1 cellular context compared by ENCODE assay signal in the genomic region with DNA sequence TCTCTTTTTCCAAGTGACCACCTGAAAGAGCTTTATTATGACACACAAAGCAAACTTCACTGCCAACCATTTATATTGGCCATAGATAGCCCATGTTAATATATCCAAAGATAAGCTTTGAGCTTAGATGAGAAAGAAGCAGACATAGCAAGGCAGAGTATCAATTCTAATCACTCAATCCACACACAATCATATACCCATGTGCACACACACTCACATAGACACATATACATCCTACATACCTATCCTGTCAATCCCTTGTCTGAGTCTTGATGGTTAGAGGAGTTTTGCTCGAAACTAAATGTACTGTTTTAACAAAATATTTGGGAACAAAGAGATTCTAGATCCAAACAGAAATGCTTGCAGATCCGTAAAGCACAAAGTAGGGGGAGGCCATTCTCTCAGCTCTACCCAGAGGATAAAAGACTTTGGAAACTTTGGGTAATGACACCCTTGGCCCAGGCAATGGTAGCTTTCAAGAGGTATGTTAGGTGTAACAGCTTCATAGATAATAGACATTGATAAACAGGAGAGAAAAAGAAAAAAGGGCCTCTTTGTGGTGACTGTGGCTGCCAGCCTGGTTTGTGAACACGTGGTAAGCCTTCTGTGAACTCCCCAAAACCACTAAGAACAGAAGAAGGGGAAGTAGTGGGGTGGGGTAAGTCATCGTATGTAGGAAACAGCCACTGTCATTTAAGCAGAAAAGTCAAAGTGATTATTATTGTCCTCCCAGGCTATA.
TF ChIP-seq lines count a peak whose summit lies in the region.

No MANE protein-coding gene starts in this region.

TF ChIP-seq in SK-N-SH treated with all-trans-retinoic acid at 6 μM for 48 hours, 23 proteins besides CTCF, POLR2A, EP300 and RAD21 (continued from another document):
- TF ChIP-seq, protein P1, sequence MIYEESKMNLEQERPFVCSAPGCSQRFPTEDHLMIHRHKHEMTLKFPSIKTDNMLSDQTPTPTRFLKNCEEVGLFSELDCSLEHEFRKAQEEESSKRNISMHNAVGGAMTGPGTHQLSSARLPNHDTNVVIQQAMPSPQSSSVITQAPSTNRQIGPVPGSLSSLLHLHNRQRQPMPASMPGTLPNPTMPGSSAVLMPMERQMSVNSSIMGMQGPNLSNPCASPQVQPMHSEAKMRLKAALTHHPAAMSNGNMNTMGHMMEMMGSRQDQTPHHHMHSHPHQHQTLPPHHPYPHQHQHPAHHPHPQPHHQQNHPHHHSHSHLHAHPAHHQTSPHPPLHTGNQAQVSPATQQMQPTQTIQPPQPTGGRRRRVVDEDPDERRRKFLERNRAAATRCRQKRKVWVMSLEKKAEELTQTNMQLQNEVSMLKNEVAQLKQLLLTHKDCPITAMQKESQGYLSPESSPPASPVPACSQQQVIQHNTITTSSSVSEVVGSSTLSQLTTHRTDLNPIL (CRISPR knock-in tag; IDR thresholded peaks at IDR 0.05; ENCODE audit: low read depth), result no peak
- TF ChIP-seq, protein P2, sequence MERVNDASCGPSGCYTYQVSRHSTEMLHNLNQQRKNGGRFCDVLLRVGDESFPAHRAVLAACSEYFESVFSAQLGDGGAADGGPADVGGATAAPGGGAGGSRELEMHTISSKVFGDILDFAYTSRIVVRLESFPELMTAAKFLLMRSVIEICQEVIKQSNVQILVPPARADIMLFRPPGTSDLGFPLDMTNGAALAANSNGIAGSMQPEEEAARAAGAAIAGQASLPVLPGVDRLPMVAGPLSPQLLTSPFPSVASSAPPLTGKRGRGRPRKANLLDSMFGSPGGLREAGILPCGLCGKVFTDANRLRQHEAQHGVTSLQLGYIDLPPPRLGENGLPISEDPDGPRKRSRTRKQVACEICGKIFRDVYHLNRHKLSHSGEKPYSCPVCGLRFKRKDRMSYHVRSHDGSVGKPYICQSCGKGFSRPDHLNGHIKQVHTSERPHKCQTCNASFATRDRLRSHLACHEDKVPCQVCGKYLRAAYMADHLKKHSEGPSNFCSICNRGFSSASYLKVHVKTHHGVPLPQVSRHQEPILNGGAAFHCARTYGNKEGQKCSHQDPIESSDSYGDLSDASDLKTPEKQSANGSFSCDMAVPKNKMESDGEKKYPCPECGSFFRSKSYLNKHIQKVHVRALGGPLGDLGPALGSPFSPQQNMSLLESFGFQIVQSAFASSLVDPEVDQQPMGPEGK (CRISPR knock-in tag; IDR thresholded peaks at IDR 0.05; ENCODE audit: borderline replicate concordance), result no peak
TF ChIP-seq in SK-N-SH treated with all-trans-retinoic acid at 6 μM for 48 hours: peak in this region for 0.
